12 cellular contexts compared by ENCODE assay signal in genomic region chr3:40086890-40087884, GRCh38.
DNase-seq lines count a peak whose midpoint lies in the region; ATAC-seq and TF ChIP-seq lines count a peak whose summit lies in the region.
"Had no signal": no experiment of that assay in that cellular context is flagged by ENCODE, and none has a peak within 500 bp of the region (broad histone marks: within the 10 kb centered on the region; RNA-seq: fewer than 3 reads in every experiment).

No MANE protein-coding gene starts in this region.

- ATAC-seq in HG03442 (IDR thresholded peaks at IDR 0.05; ENCODE audit: unreplicated experiment) = no peak
- ATAC-seq: activated naive CD8-positive, alpha-beta T cell treated with anti-CD3 and anti-CD28 coated beads, Interleukin-2, amount 50 U/mL, for 24 hours had no signal

- no peaks in the 10 kb centered on the region for H3K4me1 ChIP-seq in right atrium auricular region
- H3K4me1 ChIP-seq: heart left ventricle had no signal

- H3K9me3 ChIP-seq in right atrium auricular region = no peaks in the 10 kb centered on the region
- H3K9me3 ChIP-seq: heart left ventricle had no signal

- H3K27me3 Mint-ChIP-seq in nephron (ENCODE audit: low read depth) = peaks cover 3% of the 10 kb centered on the region
- H3K27me3 Mint-ChIP-seq: activated naive CD8-positive, alpha-beta T cell treated with anti-CD3 and anti-CD28 coated beads, Interleukin-2, amount 50 U/mL, for 24 hours had no signal

- peaks cover 8% of the 10 kb centered on the region for H3K4me1 Mint-ChIP-seq in nephron
- H3K4me1 Mint-ChIP-seq: activated naive CD8-positive, alpha-beta T cell treated with anti-CD3 and anti-CD28 coated beads, Interleukin-2, amount 50 U/mL, for 24 hours had no signal

- H3K27ac ChIP-seq in right atrium auricular region = no peak overlapping the region
- H3K27ac ChIP-seq: heart left ventricle had no signal

- DNase-seq in DMS53 treated with DMSO at 0.1 percent for 48 hours (lab: John Stamatoyannopoulos, UW; ENCODE audit: unreplicated experiment) (peak; percentile 76), NCI-H345 (lab: John Stamatoyannopoulos, UW) (peak; percentile 78), epidermal melanocyte (ENCODE audit: insufficient read length, low spot score) (peak; percentile 49), H7 (no peak), right atrium auricular region (ENCODE audit: low spot score) (no peak), NCI-H1105 treated with DMSO at 0.1 percent for 48 hours (lab: John Stamatoyannopoulos, UW) (no peak)
- DNase-seq: activated naive CD8-positive, alpha-beta T cell treated with anti-CD3 and anti-CD28 coated beads, Interleukin-2, amount 50 U/mL, for 24 hours; heart left ventricle; NCI-H146; right cardiac atrium had no signal

- H3K4me3 ChIP-seq in H7 (ENCODE audit: insufficient read depth, low read depth, low read length) (no peak overlapping the region), right atrium auricular region (no peak overlapping the region)
- H3K4me3 ChIP-seq: heart left ventricle had no signal

- no peaks in the 10 kb centered on the region for H3K36me3 Mint-ChIP-seq in nephron (ENCODE audit: low read depth)

- H3K27ac Mint-ChIP-seq in nephron = peak overlapping the region in 2 of 3 experiments; percentile 12 to 57
- H3K27ac Mint-ChIP-seq: activated naive CD8-positive, alpha-beta T cell treated with anti-CD3 and anti-CD28 coated beads, Interleukin-2, amount 50 U/mL, for 24 hours had no signal

- no peak overlapping the region for H3K4me3 Mint-ChIP-seq in nephron
- H3K4me3 Mint-ChIP-seq: activated naive CD8-positive, alpha-beta T cell treated with anti-CD3 and anti-CD28 coated beads, Interleukin-2, amount 50 U/mL, for 24 hours had no signal

- TF ChIP-seq CTCF in nephron (IDR thresholded peaks at IDR 0.05; ENCODE audit: unreplicated experiment in 3 of 3) = no peak
- no peak for TF ChIP-seq CTCF in right atrium auricular region (IDR thresholded peaks at IDR 0.05)

- no peaks in the 10 kb centered on the region for H3K36me3 ChIP-seq in H7 (replicated peaks; ENCODE audit: control insufficient read depth, insufficient read depth, low read length)
- H3K36me3 ChIP-seq in right atrium auricular region = no peaks in the 10 kb centered on the region
- H3K36me3 ChIP-seq: heart left ventricle had no signal

- peaks cover 6% of the 10 kb centered on the region for H3K9me3 Mint-ChIP-seq in nephron

- H3K27me3 ChIP-seq in H7 (ENCODE audit: control insufficient read depth, insufficient read depth, low read length) (no peaks in the 10 kb centered on the region), right atrium auricular region (no peaks in the 10 kb centered on the region)
- H3K27me3 ChIP-seq: heart left ventricle had no signal

Comparison
In these comparisons a context has a peak if more than half of its experiments do, and no peak if none do; other contexts are left out.
1. DNase-seq: peak in DMS53 treated with DMSO at 0.1 percent for 48 hours (single experiment), NCI-H345 (single experiment) and epidermal melanocyte (single experiment); none in H7 (single experiment), right atrium auricular region (single experiment) and NCI-H1105 treated with DMSO at 0.1 percent for 48 hours (single experiment).